In genomic region chr6:169960531-169960890, GRCh38 we compare ENCODE assay signal across 25 cellular contexts.
A peak's percentile ranks its signal among the peaks of the same experiment; 100 is the strongest.
DNase-seq lines count a peak whose midpoint lies in the region; ATAC-seq and TF ChIP-seq lines count a peak whose summit lies in the region.
"Had no signal": no experiment of that assay in that cellular context is flagged by ENCODE, and none has a peak within 500 bp of the region (broad histone marks: within the 10 kb centered on the region; RNA-seq: fewer than 3 reads in every experiment).

No MANE protein-coding gene starts in this region.

- H3K36me3 Mint-ChIP-seq in mesothelial cell of epicardium, result peaks cover 5% of the 10 kb centered on the region
- H3K36me3 Mint-ChIP-seq: CD8-positive, alpha-beta memory T cell; natural killer cell treated with Interleukin-12 subunit alpha and Interleukin-12 subunit beta and Interleukin-15 and Interleukin-18, amount 100 ng/mL, for 72 hours; stimulated activated memory B cell treated with anti-CD40 and anti-IgM and Interleukin-4, amounts not matched to agents 10 μg/mL and 1 μg/mL and 100 μg/mL, for 72 hours had no signal

- peaks cover 0 to 45% (median 12%) of the 10 kb centered on the region in 3 donors for H3K27me3 ChIP-seq in stomach
- H3K27me3 ChIP-seq: body of pancreas, pancreas, right lobe of liver had no signal

- TF ChIP-seq CTCF in NB4 (IDR thresholded peaks at IDR 0.05; ENCODE audit: low read depth, low read length) (no peak), stomach (IDR thresholded peaks at IDR 0.05) (no peak), mesothelial cell of epicardium (IDR thresholded peaks at IDR 0.05; ENCODE audit: unreplicated experiment) (no peak)

- WGBS in stomach, 5 donors, result 86 to 92% (median 90%) methylated on average over 10 of the region's 10 CpGs

- no peak for TF ChIP-seq EP300 in stomach (IDR thresholded peaks at IDR 0.05)

- peaks cover 27% of the 10 kb centered on the region for H3K4me1 Mint-ChIP-seq in mesothelial cell of epicardium

- H3K27me3 Mint-ChIP-seq in mesothelial cell of epicardium (ENCODE audit: low read depth), result peaks cover 7% of the 10 kb centered on the region

- DNase-seq in NCI-H1417 (lab: John Stamatoyannopoulos, UW) (peak in 2 of 3 experiments; percentile 31 to 65), NCI-H1417 treated with DMSO at 0.1 percent for 48 hours (lab: John Stamatoyannopoulos, UW) (no peak), NB4 (ENCODE audit: low read depth) (no peak), left lobe of liver (ENCODE audit: low spot score) (peak; percentile 39), stomach (peak; percentile 24), mesothelial cell of epicardium (ENCODE audit: low spot score in 2 of 2, unreplicated experiment in 2 of 2) (no peak), substantia nigra (lab: John Stamatoyannopoulos, UW) (no peak)
- DNase-seq: activated CD4-positive, alpha-beta memory T cell treated with anti-CD3 and anti-CD28 coated beads, Interleukin-2, amount 10 ng/mL, durations not matched to agents 7 days and 5 days; activated naive CD4-positive, alpha-beta T cell treated with Interleukin-2 at 50 U/mL for 16 hours; DMS153; effector CD4-positive, alpha-beta T cell; NCI-H446 treated with DMSO at 0.1 percent for 48 hours; stimulated activated CD4-positive, alpha-beta T cell treated with anti-CD3 and anti-CD28 coated beads, Interleukin-4, amount 100 ng/mL, for 24 hours had no signal

- no peak for ATAC-seq in left lobe of liver
- ATAC-seq in GM21576 (IDR thresholded peaks at IDR 0.05; ENCODE audit: unreplicated experiment), result no peak
- ATAC-seq: natural killer cell treated with Interleukin-12 subunit alpha and Interleukin-12 subunit beta and Interleukin-15 and Interleukin-18, amount 100 ng/mL, for 72 hours; pancreas; right lobe of liver; stimulated activated memory B cell treated with anti-CD40 and anti-IgM and Interleukin-4, amounts not matched to agents 10 μg/mL and 1 μg/mL and 100 μg/mL, for 72 hours; T-helper 17 cell had no signal

- no peak overlapping the region for H3K4me3 Mint-ChIP-seq in mesothelial cell of epicardium
- H3K4me3 Mint-ChIP-seq: activated CD4-positive, alpha-beta memory T cell treated with anti-CD3 and anti-CD28 coated beads, Interleukin-2, amount 10 ng/mL, durations not matched to agents 7 days and 5 days; natural killer cell treated with Interleukin-12 subunit alpha and Interleukin-12 subunit beta and Interleukin-15 and Interleukin-18, amount 100 ng/mL, for 72 hours; stimulated activated memory B cell treated with anti-CD40 and anti-IgM and Interleukin-4, amounts not matched to agents 10 μg/mL and 1 μg/mL and 100 μg/mL, for 72 hours; T-helper 17 cell had no signal

- H3K27ac Mint-ChIP-seq in mesothelial cell of epicardium, result no peak overlapping the region
- H3K27ac Mint-ChIP-seq: activated CD4-positive, alpha-beta memory T cell treated with anti-CD3 and anti-CD28 coated beads, Interleukin-2, amount 10 ng/mL, durations not matched to agents 7 days and 5 days; CD8-positive, alpha-beta memory T cell; natural killer cell treated with Interleukin-12 subunit alpha and Interleukin-12 subunit beta and Interleukin-15 and Interleukin-18, amount 100 ng/mL, for 72 hours; stimulated activated memory B cell treated with anti-CD40 and anti-IgM and Interleukin-4, amounts not matched to agents 10 μg/mL and 1 μg/mL and 100 μg/mL, for 72 hours; T-helper 17 cell had no signal

- H3K27ac ChIP-seq in stomach (no peak overlapping the region), substantia nigra (ENCODE audit: low read depth, low read length, poor library complexity, severe bottlenecking) (no peak overlapping the region)
- H3K27ac ChIP-seq: epithelial cell of prostate, right lobe of liver, SK-N-MC, thoracic aorta had no signal

- H3K4me1 ChIP-seq in stomach, result peaks cover 8 to 25% (median 16%) of the 10 kb centered on the region in 4 donors
- H3K4me1 ChIP-seq: HAP-1, pancreas had no signal

- TF ChIP-seq POLR2A in NB4 (IDR thresholded peaks at IDR 0.05; ENCODE audit: extremely low read depth, insufficient read length) (no peak), stomach (IDR thresholded peaks at IDR 0.05) (no peak)

- no peaks in the 10 kb centered on the region for H3K36me3 ChIP-seq in stomach
- H3K36me3 ChIP-seq: HAP-1, pancreas, right lobe of liver, thoracic aorta had no signal

- no peaks in the 10 kb centered on the region for H3K9me3 ChIP-seq in stomach
- H3K9me3 ChIP-seq: body of pancreas, HAP-1, pancreas, right lobe of liver, thoracic aorta had no signal

- H3K4me3 ChIP-seq in NB4 (ENCODE audit: low read depth, low read length) (peak overlapping the region; percentile 57), stomach (no peak overlapping the region)
- H3K4me3 ChIP-seq: body of pancreas, HAP-1, pancreas, right lobe of liver, SK-N-MC, thoracic aorta had no signal

- H3K9me3 Mint-ChIP-seq in mesothelial cell of epicardium, result no peaks in the 10 kb centered on the region
- H3K9me3 Mint-ChIP-seq: activated CD4-positive, alpha-beta memory T cell treated with anti-CD3 and anti-CD28 coated beads, Interleukin-2, amount 10 ng/mL, durations not matched to agents 7 days and 5 days; CD8-positive, alpha-beta memory T cell; natural killer cell treated with Interleukin-12 subunit alpha and Interleukin-12 subunit beta and Interleukin-15 and Interleukin-18, amount 100 ng/mL, for 72 hours; stimulated activated memory B cell treated with anti-CD40 and anti-IgM and Interleukin-4, amounts not matched to agents 10 μg/mL and 1 μg/mL and 100 μg/mL, for 72 hours had no signal

- intact Hi-C loops in stomach (cut with DNase I; ENCODE audit: low total_unique reads), result no loop called here

Comparison
In these comparisons a context has a peak if more than half of its experiments do, and no peak if none do; other contexts are left out.
1. DNase-seq: peak in NCI-H1417 (2 of 3), left lobe of liver (single experiment) and stomach (single experiment); none in NCI-H1417 treated with DMSO at 0.1 percent for 48 hours (single experiment), NB4 (single experiment), mesothelial cell of epicardium (0 of 2) and substantia nigra (0 of 49).